Comparison of ENCODE assay signal across 19 cellular contexts in the genomic region with DNA sequence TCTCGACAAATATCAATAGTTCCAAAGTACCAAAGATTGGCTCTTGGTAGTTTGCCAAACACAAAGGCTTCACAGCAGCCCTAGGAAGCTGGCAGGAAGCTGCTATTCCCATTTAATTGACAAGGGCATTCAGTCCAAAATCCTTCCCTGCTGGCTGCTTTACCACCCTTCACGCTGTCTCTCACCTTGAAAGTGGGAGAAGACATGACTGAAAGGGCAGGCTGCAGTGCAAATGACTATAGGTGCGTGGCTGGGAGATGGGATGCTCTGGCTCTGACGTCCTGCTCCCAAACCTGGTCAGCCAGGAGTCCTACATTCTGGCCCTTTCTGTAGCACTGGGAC. TPM values are rescaled to one million over a fixed set of nuclear protein-coding genes. Genes with fewer than 3 reads are reported as not detected.
DNase-seq lines count a peak whose midpoint lies in the region; ATAC-seq and TF ChIP-seq lines count a peak whose summit lies in the region.
"Had no signal": no experiment of that assay in that cellular context is flagged by ENCODE, and none has a peak within 500 bp of the region (broad histone marks: within the 10 kb centered on the region; RNA-seq: fewer than 3 reads in every experiment).

No MANE protein-coding gene starts in this region.

- in situ Hi-C loops in IMR-90 (cut with MboI; ENCODE audit: low sequenced_read_pairs) = loop anchor here (25.0 kb wide), 1 partner anchor 120 kb away; no protein-coding TSS in a partner anchor

- no peak overlapping the region for H3K9ac ChIP-seq in IMR-90 (ENCODE audit: low read depth, low read length)

- H4K8ac ChIP-seq in IMR-90 (ENCODE audit: low read depth in 2 of 2, low read length in 2 of 2) = no peak overlapping the region

- H3K36me3 Mint-ChIP-seq in T-helper 2 cell treated with Interferon-gamma antibody and Interleukin-4, amounts not matched to agents 5 μg/mL and 100 μg/mL, for 36 hours (ENCODE audit: low read depth) = peaks cover 7% of the 10 kb centered on the region
- H3K36me3 Mint-ChIP-seq in activated T-helper 2 cell treated with anti-CD3 and anti-CD28 coated beads, Interferon-gamma antibody, Interleukin-2, Interleukin-4, amounts not matched to agents 10 μg/mL and 5 μg/mL and 100 μg/mL, durations not matched to agents 14 hours and 24 hours and 36 hours (ENCODE audit: low read depth) = peaks cover 18% of the 10 kb centered on the region
- no peaks in the 10 kb centered on the region for H3K36me3 Mint-ChIP-seq in neural crest cell (ENCODE audit: low read depth)
- H3K36me3 Mint-ChIP-seq: WTC11 had no signal

- no peak overlapping the region for H3K4me2 ChIP-seq in IMR-90 (ENCODE audit: low read depth, low read length)

- DNase-seq in T-helper 2 cell treated with Interferon-gamma antibody and Interleukin-4, amounts not matched to agents 5 μg/mL and 100 μg/mL, for 36 hours (ENCODE audit: low spot score) = no peak
- DNase-seq in T-helper 2 cell = no peak
- DNase-seq in IMR-90 = no peak
- no peak for DNase-seq in activated T-helper 2 cell treated with anti-CD3 and anti-CD28 coated beads, Interferon-gamma antibody, Interleukin-2, Interleukin-4, amounts not matched to agents 10 μg/mL and 5 μg/mL and 100 μg/mL, durations not matched to agents 14 hours and 24 hours and 36 hours (ENCODE audit: low spot score)
- DNase-seq in neural crest cell (ENCODE audit: low read depth, low spot score) = no peak
- DNase-seq in NCI-H1930 (lab: John Stamatoyannopoulos, UW) = no peak
- no peak for DNase-seq in cardiac septum (ENCODE audit: low spot score)
- DNase-seq: body of pancreas, C1 segment of cervical spinal cord, GDM1, lower lobe of right lung, NCI-H1092 treated with DMSO at 0.1 percent for 48 hours, NCI-H2107, NCI-H510A treated with DMSO at 0.1 percent for 48 hours, Right ventricle myocardium superior, upper lobe of left lung had no signal

- intact Hi-C loops in IMR-90 (cut with micrococcal nuclease) = no loop called here
- intact Hi-C loops in activated T-helper 2 cell treated with anti-CD3 and anti-CD28 coated beads, Interferon-gamma antibody, Interleukin-2, Interleukin-4, amounts not matched to agents 10 μg/mL and 5 μg/mL and 100 μg/mL, durations not matched to agents 14 hours and 24 hours and 36 hours (cut with micrococcal nuclease) = loop anchor here (1.0 to 10.0 kb wide), 6 partner anchors 12 to 362 kb away; a partner anchor contains a TSS
- intact Hi-C loops in cardiac septum (cut with DNase I) = loop anchor here (5.0 kb wide), 1 partner anchor 60 kb away; no protein-coding TSS in a partner anchor

- peaks cover 49% of the 10 kb centered on the region for H3K4me1 Mint-ChIP-seq in T-helper 2 cell treated with Interferon-gamma antibody and Interleukin-4, amounts not matched to agents 5 μg/mL and 100 μg/mL, for 36 hours (ENCODE audit: low read depth)
- H3K4me1 Mint-ChIP-seq in activated T-helper 2 cell treated with anti-CD3 and anti-CD28 coated beads, Interferon-gamma antibody, Interleukin-2, Interleukin-4, amounts not matched to agents 10 μg/mL and 5 μg/mL and 100 μg/mL, durations not matched to agents 14 hours and 24 hours and 36 hours (ENCODE audit: low read depth) = peaks cover 59% of the 10 kb centered on the region
- peaks cover 49% of the 10 kb centered on the region for H3K4me1 Mint-ChIP-seq in neural crest cell

- H3K36me3 ChIP-seq in IMR-90 (ENCODE audit: control insufficient read depth, insufficient read depth, low read length) = no peaks in the 10 kb centered on the region
- H3K36me3 ChIP-seq: lower lobe of right lung, upper lobe of left lung had no signal

- H2BK5ac ChIP-seq in IMR-90 (ENCODE audit: low read depth, low read length, poor library complexity, severe bottlenecking) = no peak overlapping the region

- no peak overlapping the region for H4K5ac ChIP-seq in IMR-90 (ENCODE audit: low read depth, low read length)

- H3K9me1 ChIP-seq in IMR-90 (ENCODE audit: insufficient read depth, low read length) = peaks cover 15% of the 10 kb centered on the region; the same call in 1 of the 2 replicates

- no peak overlapping the region for H3K27ac ChIP-seq in IMR-90 (ENCODE audit: insufficient read depth, low read length)
- H3K27ac ChIP-seq: body of pancreas, coronary artery had no signal

- no peak overlapping the region for H3K4me3 ChIP-seq in IMR-90 (ENCODE audit: insufficient read depth, low read depth, low read length)
- H3K4me3 ChIP-seq: body of pancreas, coronary artery, lower lobe of right lung, upper lobe of left lung had no signal

- peaks cover under 1 to 16% of the 10 kb centered on the region in 2 experiments; a peak in 2 of 4 replicates for H3K79me1 ChIP-seq in IMR-90 (ENCODE audit: low read depth in 1 of 2, low read length in 2 of 2)

- no peak overlapping the region for H3K14ac ChIP-seq in IMR-90 (replicated peaks; ENCODE audit: low read depth, low read length)

- no peak overlapping the region for H3K4ac ChIP-seq in IMR-90 (ENCODE audit: low read depth, low read length)

- peak overlapping the region; percentile 32 for H2AFZ ChIP-seq in IMR-90 (replicated peaks; ENCODE audit: low read length, poor library complexity)

- no peak for TF ChIP-seq RAD21 in IMR-90 (IDR thresholded peaks at IDR 0.05; ENCODE audit: low read length)

- no peak overlapping the region for H3K18ac ChIP-seq in IMR-90 (ENCODE audit: low read depth, low read length)

- H3K27me3 ChIP-seq in IMR-90 (ENCODE audit: control insufficient read depth, insufficient read depth, low read length) = no peaks in the 10 kb centered on the region; the same call in 1 of the 2 replicates
- H3K27me3 ChIP-seq: body of pancreas, upper lobe of left lung had no signal

- H4K91ac ChIP-seq in IMR-90 (ENCODE audit: insufficient read depth, low read depth, low read length) = no peak overlapping the region

- H2AK5ac ChIP-seq in IMR-90 (ENCODE audit: low read depth, low read length) = 0 out of 2 replicates have a peak overlapping the region, but pooled peaks have one; percentile 14

- no peak overlapping the region for H2BK120ac ChIP-seq in IMR-90 (ENCODE audit: low read depth, low read length)

- no peaks in the 10 kb centered on the region for H3K9me3 ChIP-seq in IMR-90 (ENCODE audit: control insufficient read depth, insufficient read depth, low read length)
- H3K9me3 ChIP-seq: body of pancreas, lower lobe of right lung, upper lobe of left lung had no signal

- POLR2A ChIA-PET in IMR-90 (lab: Charles Lee; ENCODE audit: unreplicated experiment) = no interaction called here

- no peaks in the 10 kb centered on the region for H3K27me3 Mint-ChIP-seq in T-helper 2 cell treated with Interferon-gamma antibody and Interleukin-4, amounts not matched to agents 5 μg/mL and 100 μg/mL, for 36 hours (ENCODE audit: low read depth)
- no peaks in the 10 kb centered on the region for H3K27me3 Mint-ChIP-seq in activated T-helper 2 cell treated with anti-CD3 and anti-CD28 coated beads, Interferon-gamma antibody, Interleukin-2, Interleukin-4, amounts not matched to agents 10 μg/mL and 5 μg/mL and 100 μg/mL, durations not matched to agents 14 hours and 24 hours and 36 hours (ENCODE audit: low read depth)
- peaks cover 20% of the 10 kb centered on the region for H3K27me3 Mint-ChIP-seq in neural crest cell (ENCODE audit: low read depth)

- peak overlapping the region; percentile 29; the same call in 1 of the 2 replicates for H3K23ac ChIP-seq in IMR-90 (ENCODE audit: low read depth, low read length)

- CTCF ChIA-PET in IMR-90 (lab: Yijun Ruan, JAX) = interaction anchor here (1.0 kb wide), 1 partner anchor 115 kb away, joined by 3 read pairs; no protein-coding TSS in a partner anchor

- ATAC-seq in IMR-90 (ENCODE audit: low read depth) (no peak), GM19397 (IDR thresholded peaks at IDR 0.05; ENCODE audit: unreplicated experiment) (no peak)
- ATAC-seq: body of pancreas, WTC11 had no signal

- peak overlapping the region; percentile 54 for H3K4me3 Mint-ChIP-seq in T-helper 2 cell treated with Interferon-gamma antibody and Interleukin-4, amounts not matched to agents 5 μg/mL and 100 μg/mL, for 36 hours
- no peak overlapping the region for H3K4me3 Mint-ChIP-seq in activated T-helper 2 cell treated with anti-CD3 and anti-CD28 coated beads, Interferon-gamma antibody, Interleukin-2, Interleukin-4, amounts not matched to agents 10 μg/mL and 5 μg/mL and 100 μg/mL, durations not matched to agents 14 hours and 24 hours and 36 hours (ENCODE audit: low read depth)
- peak overlapping the region; percentile 6 for H3K4me3 Mint-ChIP-seq in neural crest cell
- H3K4me3 Mint-ChIP-seq: WTC11 had no signal

- H3K56ac ChIP-seq in IMR-90 (ENCODE audit: extremely low read depth, insufficient read depth, low read length) = no peak overlapping the region

- no peak overlapping the region for H2BK20ac ChIP-seq in IMR-90 (ENCODE audit: low read depth, low read length)

- peaks cover 2% of the 10 kb centered on the region; the same call in 1 of the 2 replicates for H4K20me1 ChIP-seq in IMR-90 (ENCODE audit: insufficient read depth, low read length)

- no peaks in the 10 kb centered on the region for H3K9me3 Mint-ChIP-seq in T-helper 2 cell treated with Interferon-gamma antibody and Interleukin-4, amounts not matched to agents 5 μg/mL and 100 μg/mL, for 36 hours
- no peaks in the 10 kb centered on the region for H3K9me3 Mint-ChIP-seq in activated T-helper 2 cell treated with anti-CD3 and anti-CD28 coated beads, Interferon-gamma antibody, Interleukin-2, Interleukin-4, amounts not matched to agents 10 μg/mL and 5 μg/mL and 100 μg/mL, durations not matched to agents 14 hours and 24 hours and 36 hours
- no peaks in the 10 kb centered on the region for H3K9me3 Mint-ChIP-seq in neural crest cell
- H3K9me3 Mint-ChIP-seq: WTC11 had no signal

- H3K27ac Mint-ChIP-seq in T-helper 2 cell treated with Interferon-gamma antibody and Interleukin-4, amounts not matched to agents 5 μg/mL and 100 μg/mL, for 36 hours = peak overlapping the region; percentile 95
- H3K27ac Mint-ChIP-seq in activated T-helper 2 cell treated with anti-CD3 and anti-CD28 coated beads, Interferon-gamma antibody, Interleukin-2, Interleukin-4, amounts not matched to agents 10 μg/mL and 5 μg/mL and 100 μg/mL, durations not matched to agents 14 hours and 24 hours and 36 hours = peak overlapping the region; percentile 99
- H3K27ac Mint-ChIP-seq in neural crest cell (ENCODE audit: unreplicated experiment) = no peak overlapping the region
- H3K27ac Mint-ChIP-seq: WTC11 had no signal

- H3K4me1 ChIP-seq in IMR-90 (ENCODE audit: control insufficient read depth, insufficient read depth, low read length) = peaks cover 4% of the 10 kb centered on the region; the same call in 1 of the 2 replicates

- no peak overlapping the region for H2AK9ac ChIP-seq in IMR-90 (replicated peaks; ENCODE audit: low read depth, low read length, poor library complexity)

- BruUV-seq in IMR-90 (replicated peaks; lab: Mats Ljungman, UMichigan) = no TSS peak

- dilution Hi-C loops in IMR-90 (cut with HindIII; ENCODE audit: low sequenced_read_pairs, unreplicated experiment) = no loop called here

- WGBS in IMR-90 (ENCODE audit: extremely low coverage in 2 of 2, insufficient read length in 1 of 2), 2 experiments = no CpG with 5 or more reads among the region's 4 CpGs

- TF ChIP-seq CTCF in IMR-90 (conservative IDR thresholded peaks at IDR 0.05; ENCODE audit: low read depth, low read length) = no peak
- TF ChIP-seq CTCF in neural crest cell (conservative IDR thresholded peaks at IDR 0.05) = no peak

- no peak overlapping the region for H2BK15ac ChIP-seq in IMR-90 (ENCODE audit: low read depth, low read length)

- TF ChIP-seq POLR2A in IMR-90 (IDR thresholded peaks at IDR 0.05; ENCODE audit: low read depth, low read length) = no peak

RNA-seq across cellular contexts. Expression of a gene that starts 3.8 kb away (rescaled TPM):
- 9.4 and 14.3 TPM in 2 replicates for total RNA-seq in IMR-90 (2012; rRNA removed)
- 22.0 and 25.6 TPM in 2 replicates for polyA plus RNA-seq in IMR-90 (2012; rRNA removed)
- 19.2 and 30.9 TPM in 2 replicates for polyA plus RNA-seq in IMR-90 (2012; cell fraction: cytosol; rRNA removed)
- 26.9 and 32.7 TPM in 2 replicates for polyA plus RNA-seq in IMR-90 (2012; cell fraction: nucleus; rRNA removed; ENCODE audit: low replicate concordance)
- 251 and 252 TPM in 2 replicates for total RNA-seq in activated T-helper 2 cell treated with anti-CD3 and anti-CD28 coated beads, Interferon-gamma antibody, Interleukin-2, Interleukin-4, amounts not matched to agents 10 μg/mL and 5 μg/mL and 100 μg/mL, durations not matched to agents 14 hours and 24 hours and 36 hours
- total RNA-seq in neural crest cell = 16.0 and 17.9 TPM in 2 replicates
- 16.7 TPM for total RNA-seq in cardiac septum

Comparison
In these comparisons a context has a peak if more than half of its experiments do, and no peak if none do; other contexts are left out.
1. RNA of a gene that starts 3.8 kb away (total RNA-seq): 251 to 252 TPM in activated T-helper 2 cell treated with anti-CD3 and anti-CD28 coated beads, Interferon-gamma antibody, Interleukin-2, Interleukin-4, amounts not matched to agents 10 μg/mL and 5 μg/mL and 100 μg/mL, durations not matched to agents 14 hours and 24 hours and 36 hours; 16.0 to 17.9 TPM in neural crest cell, 16.7 TPM in cardiac septum (single experiment) and 9.4 to 14.3 TPM in IMR-90; every median in the first group is over 10 times any median in the second.